In genomic region chr2:10419553-10420257, GRCh38 we compare ENCODE assay signal across 26 cellular contexts.
"Had no signal": no experiment of that assay in that cellular context is flagged by ENCODE, and none has a peak within 500 bp of the region (broad histone marks: within the 10 kb centered on the region; RNA-seq: fewer than 3 reads in every experiment).

No MANE protein-coding gene starts in this region.

- H3K4me3 Mint-ChIP-seq: effector memory CD8-positive, alpha-beta T cell; naive thymus-derived CD4-positive, alpha-beta T cell; nephron; stimulated activated effector memory CD8-positive, alpha-beta T cell treated with anti-CD3 and anti-CD28 coated beads, Interleukin-12 subunit alpha, Interleukin-12 subunit beta, amount 100 ng/mL, for 72 hours had no signal

- H3K36me3 ChIP-seq: uterus had no signal

- H3K27me3 Mint-ChIP-seq: effector memory CD8-positive, alpha-beta T cell; naive thymus-derived CD4-positive, alpha-beta T cell had no signal

- ATAC-seq: effector memory CD8-positive, alpha-beta T cell; left cardiac atrium; left lung; naive thymus-derived CD4-positive, alpha-beta T cell; pancreas; sciatic nerve; stimulated activated effector memory CD8-positive, alpha-beta T cell treated with anti-CD3 and anti-CD28 coated beads, Interleukin-12 subunit alpha, Interleukin-12 subunit beta, amount 100 ng/mL, for 72 hours had no signal

- H3K27me3 ChIP-seq: left lung, pancreas, stomach, tibial artery, upper lobe of left lung, uterus had no signal

- H3K27ac ChIP-seq: left lung, pancreas, stomach, tibial artery, upper lobe of left lung, uterus had no signal

- H3K4me1 ChIP-seq: tibial artery had no signal

- FAIRE-seq: endometrium, frontal cortex, kidney, pancreas had no signal

- H3K4me3 ChIP-seq: left lung, pancreas, smooth muscle cell, stomach, tibial artery, upper lobe of left lung, uterus had no signal

- H3K4me2 ChIP-seq: smooth muscle cell had no signal

- H3K27ac Mint-ChIP-seq: effector memory CD8-positive, alpha-beta T cell; naive thymus-derived CD4-positive, alpha-beta T cell; nephron; stimulated activated effector memory CD8-positive, alpha-beta T cell treated with anti-CD3 and anti-CD28 coated beads, Interleukin-12 subunit alpha, Interleukin-12 subunit beta, amount 100 ng/mL, for 72 hours had no signal

- DNase-seq: cerebellar nuclear complex; cortex of kidney; effector memory CD8-positive, alpha-beta T cell; erythroblast; kidney; left cardiac atrium; mesendoderm; midbrain; naive thymus-derived CD4-positive, alpha-beta T cell; occipital lobe; retina; stimulated activated CD4-positive, alpha-beta T cell treated with anti-CD3 and anti-CD28 coated beads, Interleukin-2, amount 100 ng/mL, for 24 hours; stimulated activated CD4-positive, alpha-beta T cell treated with anti-CD3 and anti-CD28 coated beads, Interleukin-4, amount 100 ng/mL, for 24 hours; stimulated activated naive CD4-positive, alpha-beta T cell treated with Interleukin-2 at 50 U/mL for 16 hours; stomach; tibial artery; uterus had no signal

- H3K9me3 ChIP-seq: left lung, pancreas, stomach, tibial artery, upper lobe of left lung, uterus had no signal

- H3K9me3 Mint-ChIP-seq: effector memory CD8-positive, alpha-beta T cell; nephron; stimulated activated effector memory CD8-positive, alpha-beta T cell treated with anti-CD3 and anti-CD28 coated beads, Interleukin-12 subunit alpha, Interleukin-12 subunit beta, amount 100 ng/mL, for 72 hours had no signal
